14 cellular contexts compared by ENCODE assay signal in the genomic region with DNA sequence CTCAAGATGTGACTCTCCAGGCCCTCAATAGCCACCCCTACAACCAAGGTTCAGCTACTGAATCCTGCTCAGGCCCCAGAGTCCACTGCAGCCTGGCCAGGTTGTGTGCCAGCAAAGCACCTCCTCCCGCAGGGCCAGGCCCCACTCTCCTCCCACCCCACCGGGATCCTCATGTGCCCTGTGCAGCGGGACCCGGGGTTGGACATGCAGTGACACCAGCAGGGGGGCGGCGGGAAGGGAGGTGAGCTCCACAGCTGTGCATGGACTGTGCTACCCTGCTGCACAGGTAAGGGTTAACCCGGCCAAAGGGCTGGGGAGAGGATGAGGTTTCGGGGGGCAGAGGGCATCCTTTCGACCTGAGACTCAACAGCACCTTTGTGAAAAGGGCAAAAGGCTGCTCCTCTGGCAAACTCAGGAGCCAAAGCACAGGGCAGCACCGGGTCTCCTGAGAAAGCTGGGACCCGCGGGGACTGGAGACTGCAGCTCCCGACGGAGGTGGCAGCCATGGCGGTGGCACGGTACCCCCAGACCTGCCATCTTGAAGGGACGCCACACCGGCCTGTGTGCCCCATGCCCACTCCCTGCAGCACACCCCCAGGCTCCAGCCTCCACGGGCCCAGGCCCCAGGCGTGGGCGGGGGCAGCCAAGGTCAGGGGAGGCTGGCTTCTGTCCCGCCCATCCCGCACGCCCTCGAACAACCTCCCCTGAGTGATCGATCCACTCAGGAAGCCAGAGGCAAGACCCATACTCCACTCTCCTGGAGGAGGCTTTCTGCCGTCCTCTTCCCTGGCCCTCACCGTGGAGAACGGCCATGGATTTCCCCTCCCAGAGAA. TPM values are rescaled to one million over a fixed set of nuclear protein-coding genes. Genes with fewer than 3 reads are reported as not detected.
DNase-seq lines count a peak whose midpoint lies in the region; ATAC-seq, FAIRE-seq and TF ChIP-seq lines count a peak whose summit lies in the region.
"Had no signal": no experiment of that assay in that cellular context is flagged by ENCODE, and none has a peak within 500 bp of the region (broad histone marks: within the 10 kb centered on the region; RNA-seq: fewer than 3 reads in every experiment).

No MANE protein-coding gene starts in this region.

- TF ChIP-seq CTCF in DOHH2 (IDR thresholded peaks at IDR 0.05; ENCODE audit: low read depth, low read length, poor library complexity, severe bottlenecking) = no peak
- TF ChIP-seq CTCF in ascending aorta (IDR thresholded peaks at IDR 0.05) = no peak
- TF ChIP-seq CTCF in liver (IDR thresholded peaks at IDR 0.05; ENCODE audit: low read depth, low read length, missing input control) = no peak

- DNase-seq in ascending aorta (ENCODE audit: low spot score in 2 of 2) (no peak), urothelium cell line (ENCODE audit: low spot score) (no peak)
- no peak for DNase-seq in activated CD8-positive, alpha-beta T cell treated with anti-CD3 and anti-CD28 coated beads, Interleukin-2, amount 10 ng/mL, durations not matched to agents 7 days and 5 days
- DNase-seq: activated T-cell treated with anti-CD3 and anti-CD28 coated beads for 4 hours; EL; stimulated activated CD4-positive, alpha-beta T cell treated with anti-CD3 and anti-CD28 coated beads, Interleukin-12 subunit alpha, Interleukin-12 subunit beta, amount 100 ng/mL, for 4 hours had no signal

- H3K27ac Mint-ChIP-seq in activated CD8-positive, alpha-beta T cell treated with anti-CD3 and anti-CD28 coated beads, Interleukin-2, amount 10 ng/mL, durations not matched to agents 7 days and 5 days = no peak overlapping the region

- peaks cover 24% of the 10 kb centered on the region for H3K36me3 ChIP-seq in DOHH2 (ENCODE audit: control insufficient read depth, low read length)
- no peaks in the 10 kb centered on the region for H3K36me3 ChIP-seq in ascending aorta
- H3K36me3 ChIP-seq in liver (ENCODE audit: control insufficient read depth in 4 of 4, insufficient read depth in 3 of 4, low read depth in 1 of 4, low read length in 3 of 4) = peaks cover 0 to 2% (median 0%) of the 10 kb centered on the region in 4 donors
- no peaks in the 10 kb centered on the region for H3K36me3 ChIP-seq in stomach smooth muscle (ENCODE audit: control insufficient read depth in 2 of 2, insufficient read depth in 2 of 2, low read length in 2 of 2)
- H3K36me3 ChIP-seq: neutrophil had no signal

- no peaks in the 10 kb centered on the region for H3K9me3 Mint-ChIP-seq in activated CD8-positive, alpha-beta T cell treated with anti-CD3 and anti-CD28 coated beads, Interleukin-2, amount 10 ng/mL, durations not matched to agents 7 days and 5 days (ENCODE audit: insufficient read depth)

- H3K27ac ChIP-seq in DOHH2 (ENCODE audit: low read depth, low read length) (peak overlapping the region; percentile 75), ascending aorta (peak overlapping the region; percentile 33), liver (ENCODE audit: low read depth in 1 of 2, low read length in 2 of 2) (peak overlapping the region; percentile 16 to 70), stomach smooth muscle (ENCODE audit: low read length) (peak overlapping the region; percentile 31)
- H3K27ac ChIP-seq: neutrophil had no signal

- peak overlapping the region; percentile 62 for H3K4me3 ChIP-seq in DOHH2 (ENCODE audit: low read length)
- no peak overlapping the region for H3K4me3 ChIP-seq in ascending aorta
- H3K4me3 ChIP-seq in liver (ENCODE audit: low read depth in 1 of 3, low read length in 3 of 3) = peak overlapping the region in 2 of 3 donors; percentile 12 to 36
- no peak overlapping the region for H3K4me3 ChIP-seq in stomach smooth muscle (ENCODE audit: low read length in 2 of 2)

- TF ChIP-seq RAD21 in liver (IDR thresholded peaks at IDR 0.05) = no peak

- peaks cover 13% of the 10 kb centered on the region for H3F3A ChIP-seq in DOHH2 (ENCODE audit: control insufficient read depth, insufficient read depth)

- FAIRE-seq in urothelium cell line (lab: Jason Lieb, UNC) = no peak
- FAIRE-seq: colon had no signal

- H3K27me3 Mint-ChIP-seq in activated CD8-positive, alpha-beta T cell treated with anti-CD3 and anti-CD28 coated beads, Interleukin-2, amount 10 ng/mL, durations not matched to agents 7 days and 5 days (ENCODE audit: low read depth) = no peaks in the 10 kb centered on the region

- intact Hi-C loops in ascending aorta (cut with DNase I) = no loop called here

- peaks cover 20% of the 10 kb centered on the region for H3K4me1 Mint-ChIP-seq in activated CD8-positive, alpha-beta T cell treated with anti-CD3 and anti-CD28 coated beads, Interleukin-2, amount 10 ng/mL, durations not matched to agents 7 days and 5 days (ENCODE audit: low read depth)

- H3K27me3 ChIP-seq in DOHH2 (ENCODE audit: control insufficient read depth, low read length) (no peaks in the 10 kb centered on the region), ascending aorta (no peaks in the 10 kb centered on the region), liver (ENCODE audit: control insufficient read depth in 4 of 4, insufficient read depth in 4 of 4, low read length in 3 of 4) (no peaks in the 10 kb centered on the region), stomach smooth muscle (ENCODE audit: control insufficient read depth in 1 of 2, insufficient read depth in 2 of 2, low read length in 2 of 2) (no peaks in the 10 kb centered on the region)

- H3K9ac ChIP-seq in liver (ENCODE audit: low read depth in 1 of 2, low read length in 2 of 2) (no peak overlapping the region), stomach smooth muscle (ENCODE audit: low read length in 2 of 2) (no peak overlapping the region)

- H3K4me3 Mint-ChIP-seq in activated CD8-positive, alpha-beta T cell treated with anti-CD3 and anti-CD28 coated beads, Interleukin-2, amount 10 ng/mL, durations not matched to agents 7 days and 5 days = no peak overlapping the region

- CTCF ChIA-PET in activated CD8-positive, alpha-beta T cell treated with anti-CD3 and anti-CD28 coated beads, Interleukin-2, amount 10 ng/mL, durations not matched to agents 7 days and 5 days (lab: Charles Lee) = interaction anchor here (1.1 kb wide), 1 partner anchor 21 kb away, joined by 5 read pairs; no protein-coding TSS in a partner anchor

- peaks cover 11% of the 10 kb centered on the region; the same call in 1 of the 2 replicates for H4K20me1 ChIP-seq in DOHH2 (ENCODE audit: control insufficient read depth, insufficient read depth, low read depth, low read length)

- 32% methylated on average over 29 of the region's 29 CpGs for WGBS in liver

- H3K9me2 ChIP-seq in DOHH2 (replicated peaks; ENCODE audit: control insufficient read depth, low read length) = no peaks in the 10 kb centered on the region

- H3K4me1 ChIP-seq in DOHH2 (ENCODE audit: control insufficient read depth, low read length) (peaks cover 99% of the 10 kb centered on the region), ascending aorta (peaks cover 31 to 69% of the 10 kb centered on the region in 2 donors), liver (ENCODE audit: control insufficient read depth in 4 of 4, insufficient read depth in 4 of 4, low read length in 3 of 4) (peaks cover 54 to 90% (median 74%) of the 10 kb centered on the region in 4 donors), stomach smooth muscle (ENCODE audit: control insufficient read depth, insufficient read depth, low read length) (peaks cover 85% of the 10 kb centered on the region)

- H3K9me3 ChIP-seq in DOHH2 (ENCODE audit: control insufficient read depth, insufficient read depth, low read length) (no peaks in the 10 kb centered on the region), ascending aorta (no peaks in the 10 kb centered on the region), liver (ENCODE audit: control insufficient read depth in 4 of 4, low read length in 3 of 4) (no peaks in the 10 kb centered on the region), stomach smooth muscle (ENCODE audit: control insufficient read depth in 2 of 2, low read length in 2 of 2) (no peaks in the 10 kb centered on the region)
- H3K9me3 ChIP-seq: neutrophil had no signal

- H3K36me3 Mint-ChIP-seq in activated CD8-positive, alpha-beta T cell treated with anti-CD3 and anti-CD28 coated beads, Interleukin-2, amount 10 ng/mL, durations not matched to agents 7 days and 5 days (ENCODE audit: low read depth) = peaks cover 3% of the 10 kb centered on the region

- POLR2A ChIA-PET in activated CD8-positive, alpha-beta T cell treated with anti-CD3 and anti-CD28 coated beads, Interleukin-2, amount 10 ng/mL, durations not matched to agents 7 days and 5 days (lab: Charles Lee) = interaction anchor here (0.8 kb wide), 1 partner anchor 8 kb away, joined by 3 read pairs; no protein-coding TSS in a partner anchor

- ATAC-seq in HG03520 (IDR thresholded peaks at IDR 0.05; ENCODE audit: unreplicated experiment) (no peak), GM21390 (IDR thresholded peaks at IDR 0.05; ENCODE audit: unreplicated experiment) (no peak)
- ATAC-seq in activated CD8-positive, alpha-beta T cell treated with anti-CD3 and anti-CD28 coated beads, Interleukin-2, amount 10 ng/mL, durations not matched to agents 7 days and 5 days = no peak
- ATAC-seq: esophagus mucosa had no signal

- H3K4me2 ChIP-seq in DOHH2 (ENCODE audit: low read length) = peak overlapping the region; percentile 99

- H3K79me2 ChIP-seq in DOHH2 (ENCODE audit: control insufficient read depth, low read length) = peaks cover 98% of the 10 kb centered on the region

TF ChIP-seq in liver, 16 proteins besides CTCF, POLR2A, EP300 and RAD21 (continues in another document):
- TF ChIP-seq NR2F2 (IDR thresholded peaks at IDR 0.05) (no peak), FOXA2 (IDR thresholded peaks at IDR 0.05) (no peak)

RNA-seq across cellular contexts. Expression of gene PLXNB2, which starts 10.6 kb away (rescaled TPM):
- total RNA-seq in ascending aorta = 287 TPM
- 10 to 100 TPM; 28.8 to 95.7 TPM for total RNA-seq in liver
- polyA plus RNA-seq in liver = 10 to 100 TPM; 60.1 to 87.8 TPM
- total RNA-seq in activated CD8-positive, alpha-beta T cell treated with anti-CD3 and anti-CD28 coated beads, Interleukin-2, amount 10 ng/mL, durations not matched to agents 7 days and 5 days = 10 to 100 TPM; 48.4 to 49.9 TPM

RNA-seq across cellular contexts. Expression of gene MAPK11, which starts 26.7 kb away (rescaled TPM):
- 117 TPM for total RNA-seq in ascending aorta
- total RNA-seq in liver = 1 to 10 TPM in 1 of 2 donors, under 1 TPM in 1; 0.65 to 1.2 TPM
- polyA plus RNA-seq in liver = 1 to 10 TPM in 1 of 2 donors, under 1 TPM in 1; 0.83 to 2.0 TPM
- 10 to 100 TPM; 10.4 to 11.8 TPM for total RNA-seq in activated CD8-positive, alpha-beta T cell treated with anti-CD3 and anti-CD28 coated beads, Interleukin-2, amount 10 ng/mL, durations not matched to agents 7 days and 5 days

RNA-seq across cellular contexts. Expression of gene DENND6B, which starts 29.9 kb away (rescaled TPM):
- total RNA-seq in ascending aorta = 1.4 TPM
- total RNA-seq in liver = 1 to 10 TPM; 1.1 to 1.2 TPM
- polyA plus RNA-seq in liver = 1 to 10 TPM in 1 of 2 donors, under 1 TPM in 1; 0.86 to 1.0 TPM
- 1 to 10 TPM; 6.0 to 7.0 TPM for total RNA-seq in activated CD8-positive, alpha-beta T cell treated with anti-CD3 and anti-CD28 coated beads, Interleukin-2, amount 10 ng/mL, durations not matched to agents 7 days and 5 days

RNA-seq across cellular contexts. Expression of gene MAPK12, which starts 35.4 kb away (rescaled TPM):
- total RNA-seq in ascending aorta (29.4 TPM), liver (1 to 10 TPM; 2.3 to 2.8 TPM)
- 1 to 10 TPM in 1 of 2 donors, under 1 TPM in 1; 0.83 to 1.5 TPM for polyA plus RNA-seq in liver
- total RNA-seq in activated CD8-positive, alpha-beta T cell treated with anti-CD3 and anti-CD28 coated beads, Interleukin-2, amount 10 ng/mL, durations not matched to agents 7 days and 5 days = 1 to 10 TPM; 4.8 to 5.3 TPM

RNA-seq across cellular contexts. Expression of gene HDAC10, which starts 45.8 kb away (rescaled TPM):
- total RNA-seq in ascending aorta = 73.2 TPM
- 10 to 100 TPM; 11.4 to 18.2 TPM for total RNA-seq in liver
- polyA plus RNA-seq in liver = 10 to 100 TPM in 1 of 2 donors, 1 to 10 TPM in 1; 6.2 to 15.9 TPM
- total RNA-seq in activated CD8-positive, alpha-beta T cell treated with anti-CD3 and anti-CD28 coated beads, Interleukin-2, amount 10 ng/mL, durations not matched to agents 7 days and 5 days = 10 to 100 TPM; 71.4 to 75.9 TPM

Comparison
In these comparisons a context has a peak if more than half of its experiments do, and no peak if none do; other contexts are left out.
1. H3K4me3 ChIP-seq: peak in DOHH2 (single experiment) and liver (2 of 3); none in ascending aorta (0 of 2) and stomach smooth muscle (0 of 2).
2. RNA of gene MAPK11, which starts 26.7 kb away (total RNA-seq): 117 TPM in ascending aorta (single experiment) and 10.4 to 11.8 TPM in activated CD8-positive, alpha-beta T cell treated with anti-CD3 and anti-CD28 coated beads, Interleukin-2, amount 10 ng/mL, durations not matched to agents 7 days and 5 days; 0.65 to 1.2 TPM in liver; every median in the first group is over 4 times any median in the second.
3. Peak in every context shown above with its lines, with median percentiles within 50 percentile points of each other: H3K27ac ChIP-seq.